Comparison of ENCODE assay signal across 13 cellular contexts in genomic region chr16:30551781-30552180, GRCh38. TPM values are rescaled to one million over a fixed set of nuclear protein-coding genes. Genes with fewer than 3 reads are reported as not detected.
A peak's percentile ranks its signal among the peaks of the same experiment; 100 is the strongest.
DNase-seq lines count a peak whose midpoint lies in the region; ATAC-seq, FAIRE-seq and TF ChIP-seq lines count a peak whose summit lies in the region.
"Had no signal": no experiment of that assay in that cellular context is flagged by ENCODE, and none has a peak within 500 bp of the region (broad histone marks: within the 10 kb centered on the region; RNA-seq: fewer than 3 reads in every experiment).

No MANE protein-coding gene starts in this region.

- peak; percentile 86 for ATAC-seq in stimulated activated naive CD8-positive, alpha-beta T cell treated with anti-CD3 and anti-CD28 coated beads, Interleukin-15, amount 100 ng/mL, for 72 hours
- ATAC-seq: gastroesophageal sphincter had no signal

- no peaks in the 10 kb centered on the region for H3K9me3 ChIP-seq in kidney (ENCODE audit: control insufficient read depth in 1 of 2, low read length in 2 of 2)
- H3K9me3 ChIP-seq: gastroesophageal sphincter, vagina had no signal

- peaks cover 5% of the 10 kb centered on the region for H3K79me1 ChIP-seq in mesendoderm (ENCODE audit: low read length)

- H3K36me3 ChIP-seq in mesendoderm (ENCODE audit: control insufficient read depth, insufficient read depth, low read length) (no peaks in the 10 kb centered on the region), kidney (ENCODE audit: control insufficient read depth in 1 of 2, insufficient read depth in 2 of 2, low read length in 2 of 2) (peaks cover 6 to 9% of the 10 kb centered on the region in 2 donors)

- TF ChIP-seq CTCF in kidney (IDR thresholded peaks at IDR 0.05; ENCODE audit: borderline replicate concordance, extremely low read depth, insufficient read depth) = no peak

- H2BK5ac ChIP-seq in mesendoderm (ENCODE audit: low read length) = no peak overlapping the region

- H3K4me2 ChIP-seq in mesendoderm (ENCODE audit: low read length) = no peak overlapping the region
- H3K4me2 ChIP-seq: smooth muscle cell had no signal

- H3K4me1 ChIP-seq in mesendoderm (ENCODE audit: control insufficient read depth, low read depth, low read length) = peaks cover 9% of the 10 kb centered on the region
- no peaks in the 10 kb centered on the region for H3K4me1 ChIP-seq in kidney (ENCODE audit: control insufficient read depth in 1 of 2, insufficient read depth in 1 of 2, low read depth in 1 of 2, low read length in 2 of 2)

- H2AK5ac ChIP-seq in mesendoderm (ENCODE audit: low read length) = no peak overlapping the region

- peaks cover 27% of the 10 kb centered on the region for H3K36me3 Mint-ChIP-seq in activated T-helper 1 cell treated with anti-CD3 and anti-CD28 coated beads, Interleukin-12 subunit alpha, Interleukin-12 subunit beta, Interleukin-2, Interleukin-4 antibody, amounts not matched to agents 30 ng/mL and 10 ng/mL and 1 ng/mL, durations not matched to agents 14 hours and 24 hours and 36 hours (ENCODE audit: low read depth)

- H4K8ac ChIP-seq in mesendoderm (ENCODE audit: low read depth, low read length) = no peak overlapping the region

- no peaks in the 10 kb centered on the region for H3K9me3 Mint-ChIP-seq in activated T-helper 1 cell treated with anti-CD3 and anti-CD28 coated beads, Interleukin-12 subunit alpha, Interleukin-12 subunit beta, Interleukin-2, Interleukin-4 antibody, amounts not matched to agents 30 ng/mL and 10 ng/mL and 1 ng/mL, durations not matched to agents 14 hours and 24 hours and 36 hours
- H3K9me3 Mint-ChIP-seq in stimulated activated naive CD8-positive, alpha-beta T cell treated with anti-CD3 and anti-CD28 coated beads, Interleukin-15, amount 100 ng/mL, for 72 hours = no peaks in the 10 kb centered on the region

- no CpG with 5 or more reads among the region's 3 CpGs for WGBS in mesendoderm (ENCODE audit: extremely low coverage, insufficient coverage, low lambda C conversion rate)

- no peak overlapping the region for H2BK120ac ChIP-seq in mesendoderm (ENCODE audit: low read depth, low read length)

- DNase-seq in activated gamma-delta T cell treated with Interleukin-2 at 50 U/mL for 16 hours = peak; percentile 68
- DNase-seq in activated gamma-delta T cell (lab: John Stamatoyannopoulos, UW) = no peak
- peak; percentile 66 for DNase-seq in activated T-helper 1 cell treated with anti-CD3 and anti-CD28 coated beads, Interleukin-12 subunit alpha, Interleukin-12 subunit beta, Interleukin-2, Interleukin-4 antibody, amounts not matched to agents 30 ng/mL and 10 ng/mL and 1 ng/mL, durations not matched to agents 14 hours and 24 hours and 36 hours (ENCODE audit: low spot score)
- peak; percentile 72 for DNase-seq in mesendoderm
- peak; percentile 36 to 63 for DNase-seq in stimulated activated naive CD8-positive, alpha-beta T cell treated with anti-CD3 and anti-CD28 coated beads, Interleukin-15, amount 100 ng/mL, for 72 hours
- no peak for DNase-seq in kidney
- DNase-seq in SHP77 treated with DMSO at 0.1 percent for 48 hours (lab: John Stamatoyannopoulos, UW) = no peak
- no peak for DNase-seq in inferior parietal cortex (ENCODE audit: extremely low spot score)
- DNase-seq: midbrain had no signal

- intact Hi-C loops in activated T-helper 1 cell treated with anti-CD3 and anti-CD28 coated beads, Interleukin-12 subunit alpha, Interleukin-12 subunit beta, Interleukin-2, Interleukin-4 antibody, amounts not matched to agents 30 ng/mL and 10 ng/mL and 1 ng/mL, durations not matched to agents 14 hours and 24 hours and 36 hours (cut with micrococcal nuclease) = loop anchor here (1.0 to 5.0 kb wide), 5 partner anchors 16 to 197 kb away; partner anchors contain the start of genes PHKG2 and ZNF785
- intact Hi-C loops in kidney (cut with DNase I) = no loop called here

- H4K5ac ChIP-seq in mesendoderm (ENCODE audit: low read length) = no peak overlapping the region

- peak overlapping the region; percentile 93 for H3K27ac Mint-ChIP-seq in activated T-helper 1 cell treated with anti-CD3 and anti-CD28 coated beads, Interleukin-12 subunit alpha, Interleukin-12 subunit beta, Interleukin-2, Interleukin-4 antibody, amounts not matched to agents 30 ng/mL and 10 ng/mL and 1 ng/mL, durations not matched to agents 14 hours and 24 hours and 36 hours
- peak overlapping the region; percentile 34 to 82 for H3K27ac Mint-ChIP-seq in stimulated activated naive CD8-positive, alpha-beta T cell treated with anti-CD3 and anti-CD28 coated beads, Interleukin-15, amount 100 ng/mL, for 72 hours

- no peak overlapping the region for H3K56ac ChIP-seq in mesendoderm (ENCODE audit: low read length)

- no peaks in the 10 kb centered on the region for H3K27me3 ChIP-seq in mesendoderm (ENCODE audit: insufficient read depth, low read length, poor library complexity)
- H3K27me3 ChIP-seq: gastroesophageal sphincter, vagina had no signal

- no peak overlapping the region for H2BK15ac ChIP-seq in mesendoderm (replicated peaks; ENCODE audit: low read depth)

- H3K4me3 ChIP-seq in mesendoderm (ENCODE audit: low read length) = no peak overlapping the region
- no peak overlapping the region for H3K4me3 ChIP-seq in kidney (ENCODE audit: low read length in 2 of 2)
- H3K4me3 ChIP-seq: gastroesophageal sphincter, smooth muscle cell, vagina had no signal

- H3K4ac ChIP-seq in mesendoderm (ENCODE audit: low read depth, low read length) = no peak overlapping the region

- H3K79me2 ChIP-seq in mesendoderm (ENCODE audit: control insufficient read depth, insufficient read depth, low read length) = no peaks in the 10 kb centered on the region

- H3K18ac ChIP-seq in mesendoderm (ENCODE audit: low read length) = no peak overlapping the region

- H3K23ac ChIP-seq in mesendoderm (ENCODE audit: low read length) = no peak overlapping the region

- H3K27me3 Mint-ChIP-seq in activated T-helper 1 cell treated with anti-CD3 and anti-CD28 coated beads, Interleukin-12 subunit alpha, Interleukin-12 subunit beta, Interleukin-2, Interleukin-4 antibody, amounts not matched to agents 30 ng/mL and 10 ng/mL and 1 ng/mL, durations not matched to agents 14 hours and 24 hours and 36 hours (ENCODE audit: insufficient read depth) = no peaks in the 10 kb centered on the region
- no peaks in the 10 kb centered on the region for H3K27me3 Mint-ChIP-seq in stimulated activated naive CD8-positive, alpha-beta T cell treated with anti-CD3 and anti-CD28 coated beads, Interleukin-15, amount 100 ng/mL, for 72 hours

- FAIRE-seq in kidney (lab: Jason Lieb, UNC) = no peak
- FAIRE-seq: A204.1 had no signal

- peak overlapping the region; percentile 59 for H3K4me3 Mint-ChIP-seq in activated T-helper 1 cell treated with anti-CD3 and anti-CD28 coated beads, Interleukin-12 subunit alpha, Interleukin-12 subunit beta, Interleukin-2, Interleukin-4 antibody, amounts not matched to agents 30 ng/mL and 10 ng/mL and 1 ng/mL, durations not matched to agents 14 hours and 24 hours and 36 hours
- H3K4me3 Mint-ChIP-seq in stimulated activated naive CD8-positive, alpha-beta T cell treated with anti-CD3 and anti-CD28 coated beads, Interleukin-15, amount 100 ng/mL, for 72 hours = peak overlapping the region; percentile 73 to 82

- H3K9ac ChIP-seq in mesendoderm (ENCODE audit: low read length) (no peak overlapping the region), kidney (ENCODE audit: low read length in 2 of 2) (no peak overlapping the region)

- H3K4me1 Mint-ChIP-seq in activated T-helper 1 cell treated with anti-CD3 and anti-CD28 coated beads, Interleukin-12 subunit alpha, Interleukin-12 subunit beta, Interleukin-2, Interleukin-4 antibody, amounts not matched to agents 30 ng/mL and 10 ng/mL and 1 ng/mL, durations not matched to agents 14 hours and 24 hours and 36 hours (ENCODE audit: low read depth) = peaks cover 56% of the 10 kb centered on the region
- peaks cover 82% of the 10 kb centered on the region for H3K4me1 Mint-ChIP-seq in stimulated activated naive CD8-positive, alpha-beta T cell treated with anti-CD3 and anti-CD28 coated beads, Interleukin-15, amount 100 ng/mL, for 72 hours

- H3K27ac ChIP-seq in mesendoderm (ENCODE audit: low read depth, low read length) (no peak overlapping the region), kidney (ENCODE audit: low read depth in 2 of 2, low read length in 2 of 2) (no peak overlapping the region)
- H3K27ac ChIP-seq: vagina had no signal

RNA-seq across cellular contexts. Expression of gene ZNF764, which starts 6.4 kb away (rescaled TPM):
- 17.9 and 21.2 TPM in 2 replicates for total RNA-seq in activated T-helper 1 cell treated with anti-CD3 and anti-CD28 coated beads, Interleukin-12 subunit alpha, Interleukin-12 subunit beta, Interleukin-2, Interleukin-4 antibody, amounts not matched to agents 30 ng/mL and 10 ng/mL and 1 ng/mL, durations not matched to agents 14 hours and 24 hours and 36 hours
- polyA plus RNA-seq in mesendoderm (2013, experiment 1 of 2) = 3.5 TPM
- polyA plus RNA-seq in mesendoderm (2013, experiment 2 of 2) = 3.3 TPM
- 11.9 TPM for total RNA-seq in kidney
- polyA plus RNA-seq in kidney (ENCODE audit: insufficient read depth, low read depth, low replicate concordance) = 4.4 TPM

RNA-seq across cellular contexts. Expression of gene ZNF747, which starts 17.1 kb away (rescaled TPM):
- total RNA-seq in activated T-helper 1 cell treated with anti-CD3 and anti-CD28 coated beads, Interleukin-12 subunit alpha, Interleukin-12 subunit beta, Interleukin-2, Interleukin-4 antibody, amounts not matched to agents 30 ng/mL and 10 ng/mL and 1 ng/mL, durations not matched to agents 14 hours and 24 hours and 36 hours = 13.8 and 15.8 TPM in 2 replicates
- polyA plus RNA-seq in mesendoderm (2013, experiment 1 of 2) = 5.4 TPM
- 5.2 TPM for polyA plus RNA-seq in mesendoderm (2013, experiment 2 of 2)
- total RNA-seq in kidney = 11.6 TPM
- polyA plus RNA-seq in kidney (ENCODE audit: insufficient read depth, low read depth, low replicate concordance) = 10.1 TPM

RNA-seq across cellular contexts. Expression of gene ZNF688, which starts 19.7 kb away (rescaled TPM):
- 7.4 and 9.4 TPM in 2 replicates for total RNA-seq in activated T-helper 1 cell treated with anti-CD3 and anti-CD28 coated beads, Interleukin-12 subunit alpha, Interleukin-12 subunit beta, Interleukin-2, Interleukin-4 antibody, amounts not matched to agents 30 ng/mL and 10 ng/mL and 1 ng/mL, durations not matched to agents 14 hours and 24 hours and 36 hours
- 2.2 TPM for polyA plus RNA-seq in mesendoderm (2013, experiment 1 of 2)
- 2.3 TPM for polyA plus RNA-seq in mesendoderm (2013, experiment 2 of 2)
- 16.7 TPM for total RNA-seq in kidney
- polyA plus RNA-seq in kidney (ENCODE audit: insufficient read depth, low read depth, low replicate concordance) = 32.7 TPM

RNA-seq across cellular contexts. Expression of gene ZNF768, which starts 25.4 kb away (rescaled TPM):
- 13.7 and 14.6 TPM in 2 replicates for total RNA-seq in activated T-helper 1 cell treated with anti-CD3 and anti-CD28 coated beads, Interleukin-12 subunit alpha, Interleukin-12 subunit beta, Interleukin-2, Interleukin-4 antibody, amounts not matched to agents 30 ng/mL and 10 ng/mL and 1 ng/mL, durations not matched to agents 14 hours and 24 hours and 36 hours
- polyA plus RNA-seq in mesendoderm (2013, experiment 1 of 2) = 20.2 TPM
- 20.4 TPM for polyA plus RNA-seq in mesendoderm (2013, experiment 2 of 2)
- 36.2 TPM for total RNA-seq in kidney
- 46.9 TPM for polyA plus RNA-seq in kidney (ENCODE audit: insufficient read depth, low read depth, low replicate concordance)

RNA-seq across cellular contexts. Expression of gene ZNF785, which starts 33.7 kb away (rescaled TPM):
- total RNA-seq in activated T-helper 1 cell treated with anti-CD3 and anti-CD28 coated beads, Interleukin-12 subunit alpha, Interleukin-12 subunit beta, Interleukin-2, Interleukin-4 antibody, amounts not matched to agents 30 ng/mL and 10 ng/mL and 1 ng/mL, durations not matched to agents 14 hours and 24 hours and 36 hours = 19.2 and 21.5 TPM in 2 replicates
- polyA plus RNA-seq in mesendoderm (2013, experiment 1 of 2) = 3.8 TPM
- 3.4 TPM for polyA plus RNA-seq in mesendoderm (2013, experiment 2 of 2)
- total RNA-seq in kidney = 18.5 TPM
- 6.3 TPM for polyA plus RNA-seq in kidney (ENCODE audit: insufficient read depth, low read depth, low replicate concordance)

Comparison
In these comparisons a context has a peak if more than half of its experiments do, and no peak if none do; other contexts are left out.
1. DNase-seq: peak in activated gamma-delta T cell treated with Interleukin-2 at 50 U/mL for 16 hours (single experiment), activated T-helper 1 cell treated with anti-CD3 and anti-CD28 coated beads, Interleukin-12 subunit alpha, Interleukin-12 subunit beta, Interleukin-2, Interleukin-4 antibody, amounts not matched to agents 30 ng/mL and 10 ng/mL and 1 ng/mL, durations not matched to agents 14 hours and 24 hours and 36 hours (single experiment), mesendoderm (single experiment) and stimulated activated naive CD8-positive, alpha-beta T cell treated with anti-CD3 and anti-CD28 coated beads, Interleukin-15, amount 100 ng/mL, for 72 hours (2 of 2); none in activated gamma-delta T cell (single experiment), kidney (single experiment), SHP77 treated with DMSO at 0.1 percent for 48 hours (single experiment) and inferior parietal cortex (single experiment).